ENCODE assay signal across 1 cellular context in genomic region chr16:17440131-17440530, GRCh38.
TF ChIP-seq lines count a peak whose summit lies in the region.

No MANE protein-coding gene starts in this region.

TF ChIP-seq in WTC11, 78 proteins besides CTCF, POLR2A, EP300 and RAD21 (continued from another document):
- TF ChIP-seq, protein P1, sequence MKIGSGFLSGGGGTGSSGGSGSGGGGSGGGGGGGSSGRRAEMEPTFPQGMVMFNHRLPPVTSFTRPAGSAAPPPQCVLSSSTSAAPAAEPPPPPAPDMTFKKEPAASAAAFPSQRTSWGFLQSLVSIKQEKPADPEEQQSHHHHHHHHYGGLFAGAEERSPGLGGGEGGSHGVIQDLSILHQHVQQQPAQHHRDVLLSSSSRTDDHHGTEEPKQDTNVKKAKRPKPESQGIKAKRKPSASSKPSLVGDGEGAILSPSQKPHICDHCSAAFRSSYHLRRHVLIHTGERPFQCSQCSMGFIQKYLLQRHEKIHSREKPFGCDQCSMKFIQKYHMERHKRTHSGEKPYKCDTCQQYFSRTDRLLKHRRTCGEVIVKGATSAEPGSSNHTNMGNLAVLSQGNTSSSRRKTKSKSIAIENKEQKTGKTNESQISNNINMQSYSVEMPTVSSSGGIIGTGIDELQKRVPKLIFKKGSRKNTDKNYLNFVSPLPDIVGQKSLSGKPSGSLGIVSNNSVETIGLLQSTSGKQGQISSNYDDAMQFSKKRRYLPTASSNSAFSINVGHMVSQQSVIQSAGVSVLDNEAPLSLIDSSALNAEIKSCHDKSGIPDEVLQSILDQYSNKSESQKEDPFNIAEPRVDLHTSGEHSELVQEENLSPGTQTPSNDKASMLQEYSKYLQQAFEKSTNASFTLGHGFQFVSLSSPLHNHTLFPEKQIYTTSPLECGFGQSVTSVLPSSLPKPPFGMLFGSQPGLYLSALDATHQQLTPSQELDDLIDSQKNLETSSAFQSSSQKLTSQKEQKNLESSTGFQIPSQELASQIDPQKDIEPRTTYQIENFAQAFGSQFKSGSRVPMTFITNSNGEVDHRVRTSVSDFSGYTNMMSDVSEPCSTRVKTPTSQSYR (CRISPR knock-in tag; IDR thresholded peaks at IDR 0.05) = no peak
- TF ChIP-seq, protein P2, sequence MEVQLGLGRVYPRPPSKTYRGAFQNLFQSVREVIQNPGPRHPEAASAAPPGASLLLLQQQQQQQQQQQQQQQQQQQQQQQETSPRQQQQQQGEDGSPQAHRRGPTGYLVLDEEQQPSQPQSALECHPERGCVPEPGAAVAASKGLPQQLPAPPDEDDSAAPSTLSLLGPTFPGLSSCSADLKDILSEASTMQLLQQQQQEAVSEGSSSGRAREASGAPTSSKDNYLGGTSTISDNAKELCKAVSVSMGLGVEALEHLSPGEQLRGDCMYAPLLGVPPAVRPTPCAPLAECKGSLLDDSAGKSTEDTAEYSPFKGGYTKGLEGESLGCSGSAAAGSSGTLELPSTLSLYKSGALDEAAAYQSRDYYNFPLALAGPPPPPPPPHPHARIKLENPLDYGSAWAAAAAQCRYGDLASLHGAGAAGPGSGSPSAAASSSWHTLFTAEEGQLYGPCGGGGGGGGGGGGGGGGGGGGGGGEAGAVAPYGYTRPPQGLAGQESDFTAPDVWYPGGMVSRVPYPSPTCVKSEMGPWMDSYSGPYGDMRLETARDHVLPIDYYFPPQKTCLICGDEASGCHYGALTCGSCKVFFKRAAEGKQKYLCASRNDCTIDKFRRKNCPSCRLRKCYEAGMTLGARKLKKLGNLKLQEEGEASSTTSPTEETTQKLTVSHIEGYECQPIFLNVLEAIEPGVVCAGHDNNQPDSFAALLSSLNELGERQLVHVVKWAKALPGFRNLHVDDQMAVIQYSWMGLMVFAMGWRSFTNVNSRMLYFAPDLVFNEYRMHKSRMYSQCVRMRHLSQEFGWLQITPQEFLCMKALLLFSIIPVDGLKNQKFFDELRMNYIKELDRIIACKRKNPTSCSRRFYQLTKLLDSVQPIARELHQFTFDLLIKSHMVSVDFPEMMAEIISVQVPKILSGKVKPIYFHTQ (CRISPR knock-in tag; IDR thresholded peaks at IDR 0.05) = no peak
- TF ChIP-seq, protein P3, sequence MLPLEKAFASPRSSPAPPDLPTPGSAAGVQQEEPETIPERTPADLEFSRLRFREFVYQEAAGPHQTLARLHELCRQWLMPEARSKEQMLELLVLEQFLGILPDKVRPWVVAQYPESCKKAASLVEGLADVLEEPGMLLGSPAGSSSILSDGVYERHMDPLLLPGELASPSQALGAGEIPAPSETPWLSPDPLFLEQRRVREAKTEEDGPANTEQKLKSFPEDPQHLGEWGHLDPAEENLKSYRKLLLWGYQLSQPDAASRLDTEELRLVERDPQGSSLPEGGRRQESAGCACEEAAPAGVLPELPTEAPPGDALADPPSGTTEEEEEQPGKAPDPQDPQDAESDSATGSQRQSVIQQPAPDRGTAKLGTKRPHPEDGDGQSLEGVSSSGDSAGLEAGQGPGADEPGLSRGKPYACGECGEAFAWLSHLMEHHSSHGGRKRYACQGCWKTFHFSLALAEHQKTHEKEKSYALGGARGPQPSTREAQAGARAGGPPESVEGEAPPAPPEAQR (CRISPR knock-in tag; IDR thresholded peaks at IDR 0.05) = no peak
- TF ChIP-seq GRHL2 (CRISPR knock-in tag; IDR thresholded peaks at IDR 0.05; ENCODE audit: insufficient replicate concordance, severe bottlenecking) (no peak), GTF2I (CRISPR knock-in tag; conservative IDR thresholded peaks at IDR 0.05) (no peak)
